ENCODE assay signal across 1 cellular context in the genomic region with DNA sequence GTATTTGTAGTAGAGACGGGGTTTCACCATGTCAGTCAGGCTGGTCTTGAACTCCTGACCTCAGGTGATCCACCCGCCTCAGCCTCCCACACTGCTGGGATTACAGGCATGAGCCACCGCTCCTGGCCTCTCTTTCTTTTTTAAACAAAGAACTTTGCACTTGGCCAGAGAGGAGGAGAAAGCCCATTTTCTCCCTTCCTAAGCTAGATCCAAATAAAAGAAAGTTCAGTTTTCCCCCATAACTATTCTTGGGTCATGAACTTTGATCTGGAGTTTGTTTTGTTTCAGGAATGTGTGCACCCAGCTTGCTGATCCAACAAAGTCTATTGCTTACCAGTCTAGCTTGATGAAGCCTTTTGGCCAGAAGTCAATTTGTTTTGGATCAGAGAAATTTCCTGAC.
TF ChIP-seq lines count a peak whose summit lies in the region.

No MANE protein-coding gene starts in this region.

TF ChIP-seq in HepG2, 621 proteins besides CTCF, POLR2A, EP300 and RAD21 (continued from another document and continues in another):
- TF ChIP-seq ZNF644 (CRISPR knock-in tag; IDR thresholded peaks at IDR 0.05; ENCODE audit: low read depth), result peak; percentile 92
- TF ChIP-seq ZMYM2 (CRISPR knock-in tag; IDR thresholded peaks at IDR 0.05), result peak; percentile 96
- TF ChIP-seq ZNF792 (CRISPR knock-in tag; IDR thresholded peaks at IDR 0.05), result peak; percentile 75; the same call in 1 of the 2 replicates
- TF ChIP-seq HMGXB3 (CRISPR knock-in tag; IDR thresholded peaks at IDR 0.05; ENCODE audit: borderline replicate concordance), result peak; percentile 40; the same call in 1 of the 2 replicates
- TF ChIP-seq KDM1A (CRISPR knock-in tag; IDR thresholded peaks at IDR 0.05), result peak; percentile 89
- no peak for TF ChIP-seq ZFP90 (CRISPR knock-in tag; IDR thresholded peaks at IDR 0.05; ENCODE audit: borderline replicate concordance)
- no peak for TF ChIP-seq PCBP2 (optimal IDR thresholded peaks at IDR 0.05; ENCODE audit: low read depth, low read length, poor library complexity, severe bottlenecking)
- no peak for TF ChIP-seq KDM5A (IDR thresholded peaks at IDR 0.05; ENCODE audit: borderline replicate concordance, low read length)
- no peak for TF ChIP-seq ATF3 (CRISPR knock-in tag; IDR thresholded peaks at IDR 0.05)
- no peak for TF ChIP-seq ZNF704 (CRISPR knock-in tag; IDR thresholded peaks at IDR 0.05; ENCODE audit: borderline replicate concordance)
- TF ChIP-seq, protein P1, sequence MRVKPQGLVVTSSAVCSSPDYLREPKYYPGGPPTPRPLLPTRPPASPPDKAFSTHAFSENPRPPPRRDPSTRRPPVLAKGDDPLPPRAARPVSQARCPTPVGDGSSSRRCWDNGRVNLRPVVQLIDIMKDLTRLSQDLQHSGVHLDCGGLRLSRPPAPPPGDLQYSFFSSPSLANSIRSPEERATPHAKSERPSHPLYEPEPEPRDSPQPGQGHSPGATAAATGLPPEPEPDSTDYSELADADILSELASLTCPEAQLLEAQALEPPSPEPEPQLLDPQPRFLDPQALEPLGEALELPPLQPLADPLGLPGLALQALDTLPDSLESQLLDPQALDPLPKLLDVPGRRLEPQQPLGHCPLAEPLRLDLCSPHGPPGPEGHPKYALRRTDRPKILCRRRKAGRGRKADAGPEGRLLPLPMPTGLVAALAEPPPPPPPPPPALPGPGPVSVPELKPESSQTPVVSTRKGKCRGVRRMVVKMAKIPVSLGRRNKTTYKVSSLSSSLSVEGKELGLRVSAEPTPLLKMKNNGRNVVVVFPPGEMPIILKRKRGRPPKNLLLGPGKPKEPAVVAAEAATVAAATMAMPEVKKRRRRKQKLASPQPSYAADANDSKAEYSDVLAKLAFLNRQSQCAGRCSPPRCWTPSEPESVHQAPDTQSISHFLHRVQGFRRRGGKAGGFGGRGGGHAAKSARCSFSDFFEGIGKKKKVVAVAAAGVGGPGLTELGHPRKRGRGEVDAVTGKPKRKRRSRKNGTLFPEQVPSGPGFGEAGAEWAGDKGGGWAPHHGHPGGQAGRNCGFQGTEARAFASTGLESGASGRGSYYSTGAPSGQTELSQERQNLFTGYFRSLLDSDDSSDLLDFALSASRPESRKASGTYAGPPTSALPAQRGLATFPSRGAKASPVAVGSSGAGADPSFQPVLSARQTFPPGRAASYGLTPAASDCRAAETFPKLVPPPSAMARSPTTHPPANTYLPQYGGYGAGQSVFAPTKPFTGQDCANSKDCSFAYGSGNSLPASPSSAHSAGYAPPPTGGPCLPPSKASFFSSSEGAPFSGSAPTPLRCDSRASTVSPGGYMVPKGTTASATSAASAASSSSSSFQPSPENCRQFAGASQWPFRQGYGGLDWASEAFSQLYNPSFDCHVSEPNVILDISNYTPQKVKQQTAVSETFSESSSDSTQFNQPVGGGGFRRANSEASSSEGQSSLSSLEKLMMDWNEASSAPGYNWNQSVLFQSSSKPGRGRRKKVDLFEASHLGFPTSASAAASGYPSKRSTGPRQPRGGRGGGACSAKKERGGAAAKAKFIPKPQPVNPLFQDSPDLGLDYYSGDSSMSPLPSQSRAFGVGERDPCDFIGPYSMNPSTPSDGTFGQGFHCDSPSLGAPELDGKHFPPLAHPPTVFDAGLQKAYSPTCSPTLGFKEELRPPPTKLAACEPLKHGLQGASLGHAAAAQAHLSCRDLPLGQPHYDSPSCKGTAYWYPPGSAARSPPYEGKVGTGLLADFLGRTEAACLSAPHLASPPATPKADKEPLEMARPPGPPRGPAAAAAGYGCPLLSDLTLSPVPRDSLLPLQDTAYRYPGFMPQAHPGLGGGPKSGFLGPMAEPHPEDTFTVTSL (CRISPR knock-in tag; IDR thresholded peaks at IDR 0.05; ENCODE audit: borderline replicate concordance), result peak; percentile 88; the same call in 1 of the 2 replicates
- TF ChIP-seq FOXJ3 (CRISPR knock-in tag; IDR thresholded peaks at IDR 0.05; ENCODE audit: borderline replicate concordance), result no peak; the same call in 1 of the 2 replicates
- TF ChIP-seq, protein P2, sequence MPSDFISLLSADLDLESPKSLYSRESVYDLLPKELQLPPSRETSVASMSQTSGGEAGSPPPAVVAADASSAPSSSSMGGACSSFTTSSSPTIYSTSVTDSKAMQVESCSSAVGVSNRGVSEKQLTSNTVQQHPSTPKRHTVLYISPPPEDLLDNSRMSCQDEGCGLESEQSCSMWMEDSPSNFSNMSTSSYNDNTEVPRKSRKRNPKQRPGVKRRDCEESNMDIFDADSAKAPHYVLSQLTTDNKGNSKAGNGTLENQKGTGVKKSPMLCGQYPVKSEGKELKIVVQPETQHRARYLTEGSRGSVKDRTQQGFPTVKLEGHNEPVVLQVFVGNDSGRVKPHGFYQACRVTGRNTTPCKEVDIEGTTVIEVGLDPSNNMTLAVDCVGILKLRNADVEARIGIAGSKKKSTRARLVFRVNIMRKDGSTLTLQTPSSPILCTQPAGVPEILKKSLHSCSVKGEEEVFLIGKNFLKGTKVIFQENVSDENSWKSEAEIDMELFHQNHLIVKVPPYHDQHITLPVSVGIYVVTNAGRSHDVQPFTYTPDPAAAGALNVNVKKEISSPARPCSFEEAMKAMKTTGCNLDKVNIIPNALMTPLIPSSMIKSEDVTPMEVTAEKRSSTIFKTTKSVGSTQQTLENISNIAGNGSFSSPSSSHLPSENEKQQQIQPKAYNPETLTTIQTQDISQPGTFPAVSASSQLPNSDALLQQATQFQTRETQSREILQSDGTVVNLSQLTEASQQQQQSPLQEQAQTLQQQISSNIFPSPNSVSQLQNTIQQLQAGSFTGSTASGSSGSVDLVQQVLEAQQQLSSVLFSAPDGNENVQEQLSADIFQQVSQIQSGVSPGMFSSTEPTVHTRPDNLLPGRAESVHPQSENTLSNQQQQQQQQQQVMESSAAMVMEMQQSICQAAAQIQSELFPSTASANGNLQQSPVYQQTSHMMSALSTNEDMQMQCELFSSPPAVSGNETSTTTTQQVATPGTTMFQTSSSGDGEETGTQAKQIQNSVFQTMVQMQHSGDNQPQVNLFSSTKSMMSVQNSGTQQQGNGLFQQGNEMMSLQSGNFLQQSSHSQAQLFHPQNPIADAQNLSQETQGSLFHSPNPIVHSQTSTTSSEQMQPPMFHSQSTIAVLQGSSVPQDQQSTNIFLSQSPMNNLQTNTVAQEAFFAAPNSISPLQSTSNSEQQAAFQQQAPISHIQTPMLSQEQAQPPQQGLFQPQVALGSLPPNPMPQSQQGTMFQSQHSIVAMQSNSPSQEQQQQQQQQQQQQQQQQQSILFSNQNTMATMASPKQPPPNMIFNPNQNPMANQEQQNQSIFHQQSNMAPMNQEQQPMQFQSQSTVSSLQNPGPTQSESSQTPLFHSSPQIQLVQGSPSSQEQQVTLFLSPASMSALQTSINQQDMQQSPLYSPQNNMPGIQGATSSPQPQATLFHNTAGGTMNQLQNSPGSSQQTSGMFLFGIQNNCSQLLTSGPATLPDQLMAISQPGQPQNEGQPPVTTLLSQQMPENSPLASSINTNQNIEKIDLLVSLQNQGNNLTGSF (CRISPR knock-in tag; IDR thresholded peaks at IDR 0.05), result no peak
- TF ChIP-seq SP5 (CRISPR knock-in tag; IDR thresholded peaks at IDR 0.05; ENCODE audit: borderline replicate concordance, low read depth), result peak; percentile 68
- TF ChIP-seq ZNF784 (CRISPR knock-in tag; IDR thresholded peaks at IDR 0.05; ENCODE audit: borderline replicate concordance), result 0 out of 2 replicates have a peak, but pooled peaks have one; percentile 30
- no peak for TF ChIP-seq SOX6 (IDR thresholded peaks at IDR 0.05)
- peak; percentile 97 for TF ChIP-seq SOX6 (CRISPR knock-in tag; IDR thresholded peaks at IDR 0.05)
- TF ChIP-seq ZSCAN20 (CRISPR knock-in tag; IDR thresholded peaks at IDR 0.05; ENCODE audit: borderline replicate concordance), result no peak
- TF ChIP-seq ZNF230 (CRISPR knock-in tag; IDR thresholded peaks at IDR 0.05), result peak; percentile 79; the same call in 1 of the 2 replicates
- no peak for TF ChIP-seq ZNF660 (CRISPR knock-in tag; IDR thresholded peaks at IDR 0.05; ENCODE audit: borderline replicate concordance, low read depth)
- peak; percentile 77; the same call in 1 of the 2 replicates for TF ChIP-seq ZNF775 (CRISPR knock-in tag; IDR thresholded peaks at IDR 0.05; ENCODE audit: borderline replicate concordance)
- TF ChIP-seq SMARCC2 (IDR thresholded peaks at IDR 0.05), result no peak
- TF ChIP-seq TRIM22 (IDR thresholded peaks at IDR 0.05), result no peak
- TF ChIP-seq, protein P3, sequence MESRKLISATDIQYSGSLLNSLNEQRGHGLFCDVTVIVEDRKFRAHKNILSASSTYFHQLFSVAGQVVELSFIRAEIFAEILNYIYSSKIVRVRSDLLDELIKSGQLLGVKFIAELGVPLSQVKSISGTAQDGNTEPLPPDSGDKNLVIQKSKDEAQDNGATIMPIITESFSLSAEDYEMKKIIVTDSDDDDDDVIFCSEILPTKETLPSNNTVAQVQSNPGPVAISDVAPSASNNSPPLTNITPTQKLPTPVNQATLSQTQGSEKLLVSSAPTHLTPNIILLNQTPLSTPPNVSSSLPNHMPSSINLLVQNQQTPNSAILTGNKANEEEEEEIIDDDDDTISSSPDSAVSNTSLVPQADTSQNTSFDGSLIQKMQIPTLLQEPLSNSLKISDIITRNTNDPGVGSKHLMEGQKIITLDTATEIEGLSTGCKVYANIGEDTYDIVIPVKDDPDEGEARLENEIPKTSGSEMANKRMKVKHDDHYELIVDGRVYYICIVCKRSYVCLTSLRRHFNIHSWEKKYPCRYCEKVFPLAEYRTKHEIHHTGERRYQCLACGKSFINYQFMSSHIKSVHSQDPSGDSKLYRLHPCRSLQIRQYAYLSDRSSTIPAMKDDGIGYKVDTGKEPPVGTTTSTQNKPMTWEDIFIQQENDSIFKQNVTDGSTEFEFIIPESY (CRISPR knock-in tag; IDR thresholded peaks at IDR 0.05), result peak; percentile 56; the same call in 1 of the 2 replicates
- TF ChIP-seq YEATS2 (CRISPR knock-in tag; IDR thresholded peaks at IDR 0.05; ENCODE audit: borderline replicate concordance), result peak; percentile 11; the same call in 1 of the 2 replicates
- peak; percentile 62; the same call in 1 of the 2 replicates for TF ChIP-seq FOXK1 (CRISPR knock-in tag; IDR thresholded peaks at IDR 0.05; ENCODE audit: borderline replicate concordance, low read depth)
- TF ChIP-seq PAX8 (CRISPR knock-in tag; IDR thresholded peaks at IDR 0.05; ENCODE audit: borderline replicate concordance), result no peak
- TF ChIP-seq ELF3 (CRISPR knock-in tag; IDR thresholded peaks at IDR 0.05), result peak; percentile 55
- TF ChIP-seq, protein P4, sequence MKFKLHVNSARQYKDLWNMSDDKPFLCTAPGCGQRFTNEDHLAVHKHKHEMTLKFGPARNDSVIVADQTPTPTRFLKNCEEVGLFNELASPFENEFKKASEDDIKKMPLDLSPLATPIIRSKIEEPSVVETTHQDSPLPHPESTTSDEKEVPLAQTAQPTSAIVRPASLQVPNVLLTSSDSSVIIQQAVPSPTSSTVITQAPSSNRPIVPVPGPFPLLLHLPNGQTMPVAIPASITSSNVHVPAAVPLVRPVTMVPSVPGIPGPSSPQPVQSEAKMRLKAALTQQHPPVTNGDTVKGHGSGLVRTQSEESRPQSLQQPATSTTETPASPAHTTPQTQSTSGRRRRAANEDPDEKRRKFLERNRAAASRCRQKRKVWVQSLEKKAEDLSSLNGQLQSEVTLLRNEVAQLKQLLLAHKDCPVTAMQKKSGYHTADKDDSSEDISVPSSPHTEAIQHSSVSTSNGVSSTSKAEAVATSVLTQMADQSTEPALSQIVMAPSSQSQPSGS (CRISPR knock-in tag; IDR thresholded peaks at IDR 0.05), result peak; percentile 59; the same call in 1 of the 2 replicates
